In the genomic region with DNA sequence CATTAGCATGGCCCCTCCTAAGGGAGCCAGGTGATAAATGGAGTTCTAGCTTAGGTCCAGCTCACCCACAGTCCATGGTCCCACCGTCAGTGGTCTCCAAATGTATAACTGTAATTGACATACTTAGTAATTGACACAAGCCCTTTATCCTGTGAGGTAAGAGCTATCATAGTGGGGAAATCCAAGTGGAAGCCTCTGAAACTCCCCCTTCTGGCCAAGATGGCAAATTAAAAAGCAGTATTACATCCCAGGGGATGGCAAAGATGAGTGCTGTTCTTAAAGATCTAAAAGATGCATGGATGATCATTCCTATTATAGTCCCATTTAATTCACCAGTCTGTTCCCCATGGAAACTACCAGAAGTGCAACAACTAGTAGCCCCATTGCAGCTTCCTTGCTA, we compare ENCODE assay signal across 1 cellular context.
TF ChIP-seq lines count a peak whose summit lies in the region.

No MANE protein-coding gene starts in this region.

TF ChIP-seq in HepG2, 621 proteins besides CTCF, POLR2A, EP300 and RAD21:
- peak; percentile 40 for TF ChIP-seq STAG1 (CRISPR knock-in tag; IDR thresholded peaks at IDR 0.05)
